8 cellular contexts compared by ENCODE assay signal in the genomic region with DNA sequence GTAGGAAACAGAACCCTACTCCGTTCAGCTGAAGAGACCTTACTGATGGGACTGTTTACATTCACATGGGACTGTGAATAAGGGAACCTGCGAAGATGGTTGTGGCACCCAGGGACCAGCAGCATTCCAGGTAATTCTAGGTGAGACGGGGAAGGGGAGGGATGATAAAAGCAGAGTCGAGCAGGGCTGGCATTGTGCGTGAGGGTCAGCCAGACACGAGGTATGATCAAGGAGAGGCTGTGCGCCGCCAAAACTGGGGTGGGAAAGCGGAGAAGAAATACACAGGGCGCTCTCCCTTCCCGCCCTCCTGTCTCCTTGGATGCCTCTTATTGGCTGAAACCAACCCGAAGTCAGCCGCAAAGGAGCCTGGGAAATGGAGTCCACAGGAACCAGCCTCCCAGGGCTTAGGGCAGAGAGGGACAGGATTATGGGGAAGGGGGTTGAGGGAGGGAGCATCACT. TPM values are rescaled to one million over a fixed set of nuclear protein-coding genes. Genes with fewer than 3 reads are reported as not detected.
DNase-seq lines count a peak whose midpoint lies in the region; ATAC-seq and TF ChIP-seq lines count a peak whose summit lies in the region.

No MANE protein-coding gene starts in this region.

- ATAC-seq in HG02943 (IDR thresholded peaks at IDR 0.05; ENCODE audit: low read depth, unreplicated experiment): peak; percentile 93

- peak overlapping the region; percentile 45 for H3K4me3 ChIP-seq in kidney epithelial cell (ENCODE audit: low read depth, low read length)

- DNase-seq in activated gamma-delta T cell treated with Interleukin-2 at 50 U/mL for 16 hours (peak; percentile 40), activated gamma-delta T cell (lab: John Stamatoyannopoulos, UW) (no peak), NCI-H2171 (lab: John Stamatoyannopoulos, UW) (peak; percentile 78), cerebellar cortex (ENCODE audit: low spot score) (peak; percentile 92), kidney epithelial cell (ENCODE audit: low read depth) (no peak)
- peak; percentile 10 to 54 (median 23) for DNase-seq in activated CD4-positive, CD25-positive, alpha-beta regulatory T cell (lab: John Stamatoyannopoulos, UW)
- peak; percentile 29 to 66 (median 56) for DNase-seq in stimulated activated CD4-positive, alpha-beta T cell treated with anti-CD3 and anti-CD28 coated beads, Interleukin-1b, Interleukin-23, amount 100 ng/mL, for 24 hours (ENCODE audit: low read depth in 4 of 4, low spot score in 1 of 4)

- H3K36me3 ChIP-seq in kidney epithelial cell (ENCODE audit: control insufficient read depth, insufficient read depth, low read length): no peaks in the 10 kb centered on the region

- peaks cover 15% of the 10 kb centered on the region for H3K27me3 ChIP-seq in kidney epithelial cell (ENCODE audit: control insufficient read depth, insufficient read depth, low read length)

- no peak for TF ChIP-seq CTCF in kidney epithelial cell (IDR thresholded peaks at IDR 0.05; ENCODE audit: insufficient read depth, low read length, poor library complexity, severe bottlenecking)

RNA-seq across cellular contexts. Expression of a gene that starts 38.4 kb away (rescaled TPM):
- total RNA-seq in kidney epithelial cell: 52.9 and 54.8 TPM in 2 replicates

RNA-seq across cellular contexts. Expression of a gene that starts 58.6 kb away (rescaled TPM):
- total RNA-seq in kidney epithelial cell: not detected in 2 replicates

Comparison
In these comparisons a context has a peak if more than half of its experiments do, and no peak if none do; other contexts are left out.
1. DNase-seq: peak in activated gamma-delta T cell treated with Interleukin-2 at 50 U/mL for 16 hours (single experiment), NCI-H2171 (single experiment), activated CD4-positive, CD25-positive, alpha-beta regulatory T cell (4 of 4), cerebellar cortex (single experiment) and stimulated activated CD4-positive, alpha-beta T cell treated with anti-CD3 and anti-CD28 coated beads, Interleukin-1b, Interleukin-23, amount 100 ng/mL, for 24 hours (4 of 4); none in activated gamma-delta T cell (single experiment) and kidney epithelial cell (single experiment).